Comparison of ENCODE assay signal across 24 cellular contexts in the genomic region with DNA sequence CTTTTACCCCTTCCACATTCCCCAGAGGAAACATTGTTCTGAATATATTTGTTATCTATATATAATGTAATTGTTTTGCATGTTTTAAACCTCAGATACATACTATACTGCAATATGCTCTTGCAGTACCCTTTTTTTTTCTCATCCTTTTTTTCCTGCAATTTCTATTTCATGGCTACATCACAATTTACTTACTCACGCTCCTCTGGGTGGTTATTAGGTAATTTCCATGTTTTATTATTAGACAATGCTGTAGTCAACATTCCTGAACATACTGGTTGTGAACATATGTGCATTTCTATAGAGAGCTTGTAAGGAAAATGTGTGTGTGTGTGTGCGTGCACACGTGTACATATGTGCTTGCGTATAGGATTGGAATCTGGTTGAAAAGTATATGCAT.
"Had no signal": no experiment of that assay in that cellular context is flagged by ENCODE, and none has a peak within 500 bp of the region (broad histone marks: within the 10 kb centered on the region; RNA-seq: fewer than 3 reads in every experiment).

No MANE protein-coding gene starts in this region.

- H3K27me3 Mint-ChIP-seq: stimulated activated naive B cell treated with anti-CD40 and anti-IgM and Interleukin-4, amounts not matched to agents 10 μg/mL and 1 μg/mL and 100 μg/mL, for 72 hours had no signal

- DNase-seq: activated CD4-positive, alpha-beta T cell treated with anti-CD3 and anti-CD28 coated beads, Interleukin-2, amount 50 U/mL, for 1 hour; activated CD4-positive, CD25-positive, alpha-beta regulatory T cell treated with anti-CD3 and anti-CD28 coated beads, Interleukin-2, amount 50 U/mL, for 72 hours; activated CD8-positive, alpha-beta T cell treated with anti-CD3 and anti-CD28 coated beads, Interleukin-2, amount 10 ng/mL, durations not matched to agents 7 days and 5 days; activated gamma-delta T cell treated with Interleukin-2 at 50 U/mL for 16 hours; cortex of kidney; endodermal cell; esophagus squamous epithelium; foreskin keratinocyte; glutamatergic neuron; hippocampal formation; retina; sigmoid colon; stimulated activated CD4-positive, alpha-beta T cell treated with anti-CD3 and anti-CD28 coated beads, Interleukin-2, amount 100 ng/mL, for 48 hours; stimulated activated CD8-positive, alpha-beta memory T cell treated with anti-CD3 and anti-CD28 coated beads, Interleukin-4, amount 100 ng/mL, for 48 hours; stimulated activated naive B cell treated with anti-CD40 and anti-IgM and Interleukin-4, amounts not matched to agents 10 μg/mL and 1 μg/mL and 100 μg/mL, for 72 hours; transverse colon; WERI-Rb-1 had no signal

- H3K9me3 Mint-ChIP-seq: activated naive CD4-positive, alpha-beta T cell treated with anti-CD3 and anti-CD28 coated beads, Interleukin-2, amount 50 U/mL, for 72 hours; activated T-helper 1 cell treated with anti-CD3 and anti-CD28 coated beads, Interleukin-12 subunit alpha, Interleukin-12 subunit beta, Interleukin-2, Interleukin-4 antibody, amounts not matched to agents 30 ng/mL and 10 ng/mL and 1 ng/mL, durations not matched to agents 14 hours and 24 hours and 36 hours; endodermal cell; neural crest cell had no signal

- H3K27ac Mint-ChIP-seq: activated CD8-positive, alpha-beta T cell treated with anti-CD3 and anti-CD28 coated beads, Interleukin-2, amount 10 ng/mL, durations not matched to agents 7 days and 5 days; activated naive CD4-positive, alpha-beta T cell treated with anti-CD3 and anti-CD28 coated beads, Interleukin-2, amount 50 U/mL, for 72 hours; activated T-helper 1 cell treated with anti-CD3 and anti-CD28 coated beads, Interleukin-12 subunit alpha, Interleukin-12 subunit beta, Interleukin-2, Interleukin-4 antibody, amounts not matched to agents 30 ng/mL and 10 ng/mL and 1 ng/mL, durations not matched to agents 14 hours and 24 hours and 36 hours; endodermal cell; stimulated activated naive B cell treated with anti-CD40 and anti-IgM and Interleukin-4, amounts not matched to agents 10 μg/mL and 1 μg/mL and 100 μg/mL, for 72 hours had no signal

- H3K27ac ChIP-seq: esophagus squamous epithelium, foreskin keratinocyte, sigmoid colon, transverse colon, WERI-Rb-1 had no signal

- H3K9me3 ChIP-seq: ascending aorta, esophagus squamous epithelium, sigmoid colon, transverse colon had no signal

- H3K4me3 Mint-ChIP-seq: activated CD8-positive, alpha-beta T cell treated with anti-CD3 and anti-CD28 coated beads, Interleukin-2, amount 10 ng/mL, durations not matched to agents 7 days and 5 days; activated T-helper 1 cell treated with anti-CD3 and anti-CD28 coated beads, Interleukin-12 subunit alpha, Interleukin-12 subunit beta, Interleukin-2, Interleukin-4 antibody, amounts not matched to agents 30 ng/mL and 10 ng/mL and 1 ng/mL, durations not matched to agents 14 hours and 24 hours and 36 hours; endodermal cell; neural crest cell; stimulated activated naive B cell treated with anti-CD40 and anti-IgM and Interleukin-4, amounts not matched to agents 10 μg/mL and 1 μg/mL and 100 μg/mL, for 72 hours had no signal

- H3K4me1 ChIP-seq: foreskin keratinocyte had no signal

- ATAC-seq: activated CD8-positive, alpha-beta T cell treated with anti-CD3 and anti-CD28 coated beads, Interleukin-2, amount 10 ng/mL, durations not matched to agents 7 days and 5 days; activated naive CD4-positive, alpha-beta T cell treated with anti-CD3 and anti-CD28 coated beads, Interleukin-2, amount 50 U/mL, for 72 hours; foreskin keratinocyte; stimulated activated naive B cell treated with anti-CD40 and anti-IgM and Interleukin-4, amounts not matched to agents 10 μg/mL and 1 μg/mL and 100 μg/mL, for 72 hours had no signal

- FAIRE-seq: islet of Langerhans, TTC549, urothelium cell line had no signal

- H3K4me3 ChIP-seq: esophagus squamous epithelium, sigmoid colon, transverse colon had no signal

- H3K27me3 ChIP-seq: ascending aorta, esophagus squamous epithelium, foreskin keratinocyte, sigmoid colon, transverse colon had no signal

- H3K36me3 ChIP-seq: ascending aorta, esophagus squamous epithelium, sigmoid colon, transverse colon, WERI-Rb-1 had no signal
